In genomic region chr1:193417420-193417819, GRCh38 we compare ENCODE assay signal across 8 cellular contexts.
DNase-seq lines count a peak whose midpoint lies in the region; ATAC-seq lines count a peak whose summit lies in the region.

No MANE protein-coding gene starts in this region.

- DNase-seq in CD8-positive, alpha-beta memory T cell: peak in 1 of 5 donors; percentile 57
- DNase-seq in NOMO-1 (lab: John Stamatoyannopoulos, UW; ENCODE audit: unreplicated experiment in 2 of 2) (peak; percentile 22 to 41), iris pigment epithelial cell (ENCODE audit: low read depth) (peak; percentile 63), NCI-H345 treated with DMSO at 0.1 percent for 48 hours (lab: John Stamatoyannopoulos, UW; ENCODE audit: unreplicated experiment) (no peak), NCI-H345 (lab: John Stamatoyannopoulos, UW) (no peak)
- peak; percentile 14 for DNase-seq in activated T-helper 9 cell treated with anti-CD3 and anti-CD28 coated beads, Interleukin-2, amount 50 U/mL, for 16 hours (ENCODE audit: low read depth)

- no peak overlapping the region for H3K27ac ChIP-seq in CD8-positive, alpha-beta memory T cell (ENCODE audit: low read depth, low read length)

- no peak overlapping the region for H3K4me3 ChIP-seq in CD8-positive, alpha-beta memory T cell (ENCODE audit: low read length)

- ATAC-seq in HG02623 (IDR thresholded peaks at IDR 0.05; ENCODE audit: unreplicated experiment) (no peak), GM21367 (IDR thresholded peaks at IDR 0.05; ENCODE audit: unreplicated experiment) (no peak)

- CTCF ChIA-PET in CD8-positive, alpha-beta memory T cell (lab: Charles Lee): no interaction called here

- POLR2A ChIA-PET in CD8-positive, alpha-beta memory T cell (lab: Charles Lee): interaction anchor here (0.7 kb wide), 2 partner anchors 69 to 106 kb away, joined by 4 to 5 read pairs; no protein-coding TSS in a partner anchor

- peaks cover 0 to 17% (median 5%) of the 10 kb centered on the region in 5 donors for H3K9me3 Mint-ChIP-seq in CD8-positive, alpha-beta memory T cell

- no peaks in the 10 kb centered on the region for H3K27me3 Mint-ChIP-seq in CD8-positive, alpha-beta memory T cell

- peak overlapping the region; percentile 74 to 98 (median 86) for H3K27ac Mint-ChIP-seq in CD8-positive, alpha-beta memory T cell

- H3K27me3 ChIP-seq in CD8-positive, alpha-beta memory T cell (ENCODE audit: insufficient read depth, low read length, poor library complexity, severe bottlenecking): no peaks in the 10 kb centered on the region

- H3K9me3 ChIP-seq in CD8-positive, alpha-beta memory T cell (ENCODE audit: low read length): no peaks in the 10 kb centered on the region

- H3K4me1 ChIP-seq in CD8-positive, alpha-beta memory T cell (ENCODE audit: insufficient read depth, low read length): peaks cover 25% of the 10 kb centered on the region

- no peaks in the 10 kb centered on the region for H3K36me3 ChIP-seq in CD8-positive, alpha-beta memory T cell (ENCODE audit: insufficient read depth, low read length)

- peaks cover 40 to 54% (median 52%) of the 10 kb centered on the region in 3 donors for H3K4me1 Mint-ChIP-seq in CD8-positive, alpha-beta memory T cell

- peak overlapping the region; percentile 35 to 88 (median 73) for H3K4me3 Mint-ChIP-seq in CD8-positive, alpha-beta memory T cell

- peaks cover 3 to 25% (median 5%) of the 10 kb centered on the region in 3 donors for H3K36me3 Mint-ChIP-seq in CD8-positive, alpha-beta memory T cell

Comparison
In these comparisons a context has a peak if more than half of its experiments do, and no peak if none do; other contexts are left out.
1. DNase-seq: peak in NOMO-1 (2 of 2), activated T-helper 9 cell treated with anti-CD3 and anti-CD28 coated beads, Interleukin-2, amount 50 U/mL, for 16 hours (single experiment) and iris pigment epithelial cell (single experiment); none in NCI-H345 treated with DMSO at 0.1 percent for 48 hours (single experiment) and NCI-H345 (single experiment).